8 cellular contexts compared by ENCODE assay signal in genomic region chr10:70903262-70903921, GRCh38. TPM values are rescaled to one million over a fixed set of nuclear protein-coding genes. Genes with fewer than 3 reads are reported as not detected.
DNase-seq lines count a peak whose midpoint lies in the region; ATAC-seq and TF ChIP-seq lines count a peak whose summit lies in the region.

No MANE protein-coding gene starts in this region.

- WGBS in aorta, 2 donors = 48 to 55% methylated on average over 14 of the region's 14 CpGs

- H3K9me3 ChIP-seq in aorta (ENCODE audit: control insufficient read depth, low read length) = no peaks in the 10 kb centered on the region

- H3K79me2 ChIP-seq in KMS-11 (ENCODE audit: insufficient read depth, low read depth) = no peaks in the 10 kb centered on the region

- DNase-seq in NCI-H2029 (lab: John Stamatoyannopoulos, UW) (peak; percentile 26), NCI-H2029 treated with DMSO at 0.1 percent for 48 hours (lab: John Stamatoyannopoulos, UW) (no peak), myocyte (ENCODE audit: low read depth) (peak; percentile 54), aorta (peak in 1 of 2 donors; percentile 66)
- peak; percentile 16 for DNase-seq in activated CD4-positive, alpha-beta T cell treated with anti-CD3 and anti-CD28 coated beads, Interleukin-2, amount 50 U/mL, for 1 hour
- DNase-seq in activated CD4-positive, CD25-positive, alpha-beta regulatory T cell treated with anti-CD3 and anti-CD28 coated beads, Interleukin-2, amount 50 U/mL, for 72 hours = no peak

- peak; percentile 56 for ATAC-seq in esophagus mucosa
- peak; percentile 54 for ATAC-seq in aorta (ENCODE audit: low FRiP score)

- H3K9ac ChIP-seq in KMS-11 = no peak overlapping the region

- H3K4me3 ChIP-seq in KMS-11 (IDR thresholded peaks at IDR 0.05; ENCODE audit: insufficient read depth, low read depth, low read length) (no peak overlapping the region), aorta (ENCODE audit: low read length in 2 of 2) (no peak overlapping the region)

- H3K4me2 ChIP-seq in KMS-11 = no peak overlapping the region

- H3K27ac ChIP-seq in KMS-11 (no peak overlapping the region), aorta (ENCODE audit: low read depth in 1 of 2, low read length in 2 of 2) (no peak overlapping the region)

- no peak overlapping the region for H2AFZ ChIP-seq in KMS-11 (ENCODE audit: low read depth)

- peak; percentile 93 for TF ChIP-seq CTCF in KMS-11 (conservative IDR thresholded peaks at IDR 0.05; ENCODE audit: low read depth, low read length)

- intact Hi-C loops in aorta (cut with DNase I) = no loop called here

- no peaks in the 10 kb centered on the region for H4K20me1 ChIP-seq in KMS-11 (ENCODE audit: insufficient read depth)

- peaks cover 26% of the 10 kb centered on the region; the same call in 1 of the 2 replicates for H3K27me3 ChIP-seq in KMS-11 (ENCODE audit: insufficient read depth, low read depth)
- H3K27me3 ChIP-seq in aorta (ENCODE audit: control insufficient read depth in 1 of 2, insufficient read depth in 2 of 2, low read length in 1 of 2) = no peaks in the 10 kb centered on the region

- H3K4me1 ChIP-seq in KMS-11 (ENCODE audit: low read depth, poor library complexity, severe bottlenecking) (no peaks in the 10 kb centered on the region), aorta (ENCODE audit: control insufficient read depth in 1 of 2, insufficient read depth in 2 of 2, low read length in 2 of 2) (no peaks in the 10 kb centered on the region)

- H3K36me3 ChIP-seq in KMS-11 (ENCODE audit: insufficient read depth) (no peaks in the 10 kb centered on the region), aorta (ENCODE audit: control insufficient read depth in 1 of 2, insufficient read depth in 2 of 2, low read length in 1 of 2) (no peaks in the 10 kb centered on the region)

RNA-seq across cellular contexts. Expression of gene PCBD1, which starts 15.0 kb away (rescaled TPM):
- total RNA-seq in esophagus mucosa (45.8 TPM), myocyte (53.2 and 58.8 TPM in 2 replicates), aorta (10 to 100 TPM; 46.0 to 49.1 TPM)
- polyA plus RNA-seq in myocyte (2012) = 76.5 TPM
- 10 to 100 TPM; 65.7 to 84.3 TPM for polyA plus RNA-seq in aorta

Comparison
In these comparisons a context has a peak if more than half of its experiments do, and no peak if none do; other contexts are left out.
1. DNase-seq: peak in NCI-H2029 (single experiment), activated CD4-positive, alpha-beta T cell treated with anti-CD3 and anti-CD28 coated beads, Interleukin-2, amount 50 U/mL, for 1 hour (single experiment) and myocyte (single experiment); none in NCI-H2029 treated with DMSO at 0.1 percent for 48 hours (single experiment) and activated CD4-positive, CD25-positive, alpha-beta regulatory T cell treated with anti-CD3 and anti-CD28 coated beads, Interleukin-2, amount 50 U/mL, for 72 hours (single experiment).